In the genomic region with DNA sequence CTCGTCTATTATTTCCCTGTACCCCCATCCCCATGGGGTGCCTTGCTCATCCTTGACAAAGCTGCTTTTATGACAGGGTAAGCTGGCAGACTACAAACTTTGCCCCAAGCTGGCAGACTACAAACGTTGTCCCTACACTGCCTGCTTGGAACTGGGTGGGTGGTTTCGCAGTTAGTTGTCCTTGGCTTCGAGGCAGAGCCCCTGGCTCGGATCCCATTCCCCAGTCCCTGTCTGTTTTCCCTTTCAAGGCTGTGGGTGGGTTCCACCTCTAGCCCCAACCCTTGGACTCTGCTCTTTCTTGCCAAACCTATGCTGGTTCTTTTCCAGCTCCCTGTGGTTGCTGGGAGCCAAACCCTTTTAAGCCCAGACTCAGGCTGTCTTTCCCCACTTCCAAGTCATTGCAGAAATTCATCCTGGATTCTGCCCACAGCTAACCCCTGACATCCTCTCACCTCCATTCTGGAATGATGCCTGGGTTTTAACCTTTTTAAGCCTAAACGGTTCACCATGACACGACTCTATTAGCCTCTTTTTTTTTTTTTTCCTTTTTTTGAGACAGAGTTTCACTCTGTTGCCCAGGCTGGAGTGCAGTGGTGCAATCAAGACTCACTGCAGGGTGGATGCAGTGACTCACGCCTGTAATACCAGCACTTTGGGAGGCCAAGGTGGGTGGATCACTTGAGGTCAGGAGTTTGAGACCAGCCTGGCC, we compare ENCODE assay signal across 9 cellular contexts. TPM values are rescaled to one million over a fixed set of nuclear protein-coding genes. Genes with fewer than 3 reads are reported as not detected.
DNase-seq lines count a peak whose midpoint lies in the region; ATAC-seq and TF ChIP-seq lines count a peak whose summit lies in the region.
"Had no signal": no experiment of that assay in that cellular context is flagged by ENCODE, and none has a peak within 500 bp of the region (broad histone marks: within the 10 kb centered on the region; RNA-seq: fewer than 3 reads in every experiment).

No MANE protein-coding gene starts in this region.

- peaks cover 10% of the 10 kb centered on the region for H3K36me3 Mint-ChIP-seq in activated T-cell treated with anti-CD3 and anti-CD28 coated beads, Interleukin-2, amount 50 U/mL, for 4 hours (ENCODE audit: insufficient read depth)

- TF ChIP-seq CTCF in lower leg skin (IDR thresholded peaks at IDR 0.05) (no peak), transverse colon (IDR thresholded peaks at IDR 0.05) (no peak)

- DNase-seq in LHCN-M2 (ENCODE audit: low read depth) (peak; percentile 39), cerebellar cortex (ENCODE audit: low spot score) (peak; percentile 60), lower leg skin (ENCODE audit: low spot score in 2 of 2) (peak; percentile 53 to 89), transverse colon (peak; percentile 84), NCI-H2081 treated with DMSO at 0.1 percent for 48 hours (lab: John Stamatoyannopoulos, UW) (no peak)
- DNase-seq in activated T-cell treated with anti-CD3 and anti-CD28 coated beads, Interleukin-2, amount 50 U/mL, for 4 hours, result no peak
- DNase-seq in stimulated activated naive CD8-positive, alpha-beta T cell treated with anti-CD3 and anti-CD28 coated beads, Interleukin-15, amount 100 ng/mL, for 72 hours, result no peak

- no peak for ATAC-seq in activated T-cell treated with anti-CD3 and anti-CD28 coated beads, Interleukin-2, amount 50 U/mL, for 4 hours
- ATAC-seq in stimulated activated naive CD8-positive, alpha-beta T cell treated with anti-CD3 and anti-CD28 coated beads, Interleukin-15, amount 100 ng/mL, for 72 hours, result no peak
- ATAC-seq: activated naive CD4-positive, alpha-beta T cell treated with anti-CD3 and anti-CD28 coated beads, Interleukin-2, amount 50 U/mL, for 72 hours had no signal

- no peaks in the 10 kb centered on the region for H3K9me3 Mint-ChIP-seq in activated T-cell treated with anti-CD3 and anti-CD28 coated beads, Interleukin-2, amount 50 U/mL, for 4 hours
- H3K9me3 Mint-ChIP-seq in stimulated activated naive CD8-positive, alpha-beta T cell treated with anti-CD3 and anti-CD28 coated beads, Interleukin-15, amount 100 ng/mL, for 72 hours, result no peaks in the 10 kb centered on the region
- H3K9me3 Mint-ChIP-seq: activated naive CD4-positive, alpha-beta T cell treated with anti-CD3 and anti-CD28 coated beads, Interleukin-2, amount 50 U/mL, for 72 hours had no signal

- no peaks in the 10 kb centered on the region for H3K36me3 ChIP-seq in transverse colon

- no peak overlapping the region for H3K27ac Mint-ChIP-seq in stimulated activated naive CD8-positive, alpha-beta T cell treated with anti-CD3 and anti-CD28 coated beads, Interleukin-15, amount 100 ng/mL, for 72 hours

- peak overlapping the region; percentile 82 to 86 (median 86) for H3K27ac ChIP-seq in transverse colon
- H3K27ac ChIP-seq: parathyroid adenoma had no signal

- TF ChIP-seq POLR2A in lower leg skin (IDR thresholded peaks at IDR 0.05), result no peak
- no peak for TF ChIP-seq POLR2A in transverse colon (IDR thresholded peaks at IDR 0.05)

- no peak overlapping the region for H3K4me3 Mint-ChIP-seq in activated T-cell treated with anti-CD3 and anti-CD28 coated beads, Interleukin-2, amount 50 U/mL, for 4 hours
- H3K4me3 Mint-ChIP-seq in stimulated activated naive CD8-positive, alpha-beta T cell treated with anti-CD3 and anti-CD28 coated beads, Interleukin-15, amount 100 ng/mL, for 72 hours, result no peak overlapping the region

- WGBS in lower leg skin, 2 donors, result 18 to 20% methylated on average over 8 of the region's 8 CpGs
- WGBS in transverse colon (ENCODE audit: low coverage in 1 of 2), 2 donors, result 16 to 18% methylated on average over 5 to 8 of the region's 8 CpGs

- in situ Hi-C loops in transverse colon (cut with MboI; ENCODE audit: low pct_ligation_motif_present in 1 of 4, low pct_unique_long_range_greater_than_20kb in 1 of 4, low sequenced_read_pairs in 3 of 4), result no loop called here

- no peaks in the 10 kb centered on the region for H3K27me3 Mint-ChIP-seq in activated T-cell treated with anti-CD3 and anti-CD28 coated beads, Interleukin-2, amount 50 U/mL, for 4 hours (ENCODE audit: low read depth)
- H3K27me3 Mint-ChIP-seq in stimulated activated naive CD8-positive, alpha-beta T cell treated with anti-CD3 and anti-CD28 coated beads, Interleukin-15, amount 100 ng/mL, for 72 hours, result no peaks in the 10 kb centered on the region

- no peaks in the 10 kb centered on the region for H3K9me3 ChIP-seq in transverse colon

- H3K27me3 ChIP-seq in transverse colon, result no peaks in the 10 kb centered on the region

- no peak for TF ChIP-seq EP300 in transverse colon (IDR thresholded peaks at IDR 0.05; ENCODE audit: low read depth)

- peaks cover 15 to 30% (median 22%) of the 10 kb centered on the region in 4 donors for H3K4me1 ChIP-seq in transverse colon
- H3K4me1 ChIP-seq: parathyroid adenoma had no signal

- intact Hi-C loops in lower leg skin (cut with DNase I; ENCODE audit: low total_unique reads) (no loop called here), transverse colon (cut with DNase I; ENCODE audit: low total_unique reads) (no loop called here)

- H3K4me1 Mint-ChIP-seq in activated T-cell treated with anti-CD3 and anti-CD28 coated beads, Interleukin-2, amount 50 U/mL, for 4 hours (ENCODE audit: low read depth), result peaks cover 14% of the 10 kb centered on the region
- H3K4me1 Mint-ChIP-seq in stimulated activated naive CD8-positive, alpha-beta T cell treated with anti-CD3 and anti-CD28 coated beads, Interleukin-15, amount 100 ng/mL, for 72 hours, result no peaks in the 10 kb centered on the region

- H3K4me3 ChIP-seq in lower leg skin (ENCODE audit: low read depth, poor library complexity, severe bottlenecking), result no peak overlapping the region
- no peak overlapping the region for H3K4me3 ChIP-seq in transverse colon

RNA-seq across cellular contexts. Expression of a gene that starts 9.2 kb away (rescaled TPM):
- 50.0 and 58.7 TPM in 2 replicates for total RNA-seq in LHCN-M2 (2014; rRNA removed)
- 49.6 TPM for polyA plus RNA-seq in LHCN-M2 (2012)
- total RNA-seq in lower leg skin, result 10 to 100 TPM; 35.8 to 47.4 (median 44.6) TPM
- total RNA-seq in transverse colon, result 10 to 100 TPM; 13.8 to 70.1 (median 47.0) TPM
- 100 to 1,000 TPM; 201 to 223 (median 206) TPM for total RNA-seq in activated T-cell treated with anti-CD3 and anti-CD28 coated beads, Interleukin-2, amount 50 U/mL, for 4 hours

RNA-seq across cellular contexts. Expression of a gene that starts 14.3 kb away (rescaled TPM):
- total RNA-seq in LHCN-M2 (2014; rRNA removed) (20.3 and 22.5 TPM in 2 replicates), lower leg skin (10 to 100 TPM; 13.7 to 24.2 (median 15.2) TPM), transverse colon (10 to 100 TPM; 37.4 to 82.0 (median 49.5) TPM)
- polyA plus RNA-seq in LHCN-M2 (2012), result 32.3 TPM
- total RNA-seq in activated T-cell treated with anti-CD3 and anti-CD28 coated beads, Interleukin-2, amount 50 U/mL, for 4 hours, result 10 to 100 TPM; 24.5 to 25.3 (median 25.1) TPM

RNA-seq across cellular contexts. Expression of a gene that starts 14.4 kb away (rescaled TPM):
- 0.34 and 0.51 TPM in 2 replicates for total RNA-seq in LHCN-M2 (2014; rRNA removed)
- 0.35 TPM for polyA plus RNA-seq in LHCN-M2 (2012)
- total RNA-seq in lower leg skin, result under 1 TPM; 0.11 to 0.42 (median 0.25) TPM
- under 1 TPM in 2 of 4 donors, not detected in 2; 0.32 to 0.96 TPM for total RNA-seq in transverse colon
- under 1 TPM; 0.08 to 0.16 (median 0.13) TPM for total RNA-seq in activated T-cell treated with anti-CD3 and anti-CD28 coated beads, Interleukin-2, amount 50 U/mL, for 4 hours

RNA-seq across cellular contexts. Expression of a gene that starts 31.2 kb away (rescaled TPM):
- 86.4 and 87.6 TPM in 2 replicates for total RNA-seq in LHCN-M2 (2014; rRNA removed)
- polyA plus RNA-seq in LHCN-M2 (2012), result 188 TPM
- total RNA-seq in lower leg skin, result 10 to 100 TPM; 59.2 to 96.6 (median 76.0) TPM
- 100 to 1,000 TPM in 1 of 4 donors, 10 to 100 TPM in 3; 66.5 to 193 (median 68.8) TPM for total RNA-seq in transverse colon
- total RNA-seq in activated T-cell treated with anti-CD3 and anti-CD28 coated beads, Interleukin-2, amount 50 U/mL, for 4 hours, result 100 to 1,000 TPM; 135 to 150 (median 138) TPM

RNA-seq across cellular contexts. Expression of a gene that starts 38.9 kb away (rescaled TPM):
- 25.1 and 28.9 TPM in 2 replicates for total RNA-seq in LHCN-M2 (2014; rRNA removed)
- 14.7 TPM for polyA plus RNA-seq in LHCN-M2 (2012)
- 100 to 1,000 TPM in 2 of 4 donors, 10 to 100 TPM in 2; 96.4 to 120 (median 103) TPM for total RNA-seq in lower leg skin
- 10 to 100 TPM; 23.5 to 80.6 (median 39.0) TPM for total RNA-seq in transverse colon
- under 1 TPM; 0.33 to 0.89 (median 0.63) TPM for total RNA-seq in activated T-cell treated with anti-CD3 and anti-CD28 coated beads, Interleukin-2, amount 50 U/mL, for 4 hours

Comparison
In these comparisons a context has a peak if more than half of its experiments do, and no peak if none do; other contexts are left out.
1. DNase-seq: peak in LHCN-M2 (single experiment), cerebellar cortex (single experiment), lower leg skin (2 of 2) and transverse colon (single experiment); none in activated T-cell treated with anti-CD3 and anti-CD28 coated beads, Interleukin-2, amount 50 U/mL, for 4 hours (single experiment), NCI-H2081 treated with DMSO at 0.1 percent for 48 hours (single experiment) and stimulated activated naive CD8-positive, alpha-beta T cell treated with anti-CD3 and anti-CD28 coated beads, Interleukin-15, amount 100 ng/mL, for 72 hours (0 of 2).